ENCODE assay signal across 8 cellular contexts in the genomic region with DNA sequence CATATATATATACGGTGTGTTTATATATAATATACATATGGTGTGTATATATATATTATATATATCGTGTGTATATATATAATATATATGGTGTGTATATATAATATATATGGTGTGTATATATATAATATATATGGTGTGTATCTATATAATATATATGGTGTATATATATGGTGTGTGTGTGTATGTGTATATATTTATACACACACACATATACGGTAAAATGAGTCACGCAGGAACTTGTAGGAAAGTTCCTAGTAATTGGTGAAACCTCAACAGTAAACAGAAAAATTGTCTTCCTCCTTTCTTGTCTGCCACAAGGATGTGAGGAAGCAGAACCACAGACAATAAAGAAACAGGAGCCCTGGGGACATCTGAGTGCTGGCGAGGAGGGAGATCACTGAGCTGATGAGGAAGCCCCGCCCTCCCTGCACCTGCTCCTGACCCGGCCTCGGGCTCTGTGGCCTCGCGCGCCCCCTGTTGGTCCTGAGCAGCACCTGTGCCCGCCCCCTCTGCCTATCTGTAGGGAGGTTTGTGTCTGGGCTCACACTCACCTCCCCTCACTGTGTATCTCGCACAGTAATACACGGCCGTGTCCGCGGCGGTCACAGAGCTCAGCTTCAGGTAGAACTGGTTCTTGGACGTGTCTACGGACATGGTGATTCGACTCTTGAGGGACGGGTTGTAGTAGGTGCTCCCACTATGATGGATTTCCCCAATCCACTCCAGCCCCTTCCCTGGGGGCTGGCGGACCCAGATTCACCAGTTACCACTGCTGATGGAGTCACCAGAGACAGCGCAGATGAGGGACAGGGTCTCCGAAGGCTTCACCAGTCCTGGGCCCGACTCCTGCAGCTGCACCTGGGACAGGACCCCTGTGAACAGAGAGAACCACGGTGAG.
DNase-seq lines count a peak whose midpoint lies in the region; ATAC-seq and TF ChIP-seq lines count a peak whose summit lies in the region.

No MANE protein-coding gene starts in this region.

- in situ Hi-C loops in KBM-7 (cut with MboI; ENCODE audit: low pct_unique_long_range_greater_than_20kb, low sequenced_read_pairs): no loop called here

- ATAC-seq in GM18519 (IDR thresholded peaks at IDR 0.05; ENCODE audit: low FRiP score, unreplicated experiment): no peak

- DNase-seq in KBM-7: peak; percentile 83
- DNase-seq in T-helper 9 cell: peak; percentile 72
- DNase-seq in cerebellar cortex (ENCODE audit: low spot score): peak; percentile 1
- peak; percentile 69 for DNase-seq in stimulated activated CD8-positive, alpha-beta memory T cell treated with anti-CD3 and anti-CD28 coated beads, Interleukin-15, amount 100 ng/mL, for 24 hours (ENCODE audit: low read depth)
- no peak for DNase-seq in AG20443 (ENCODE audit: low spot score)
- DNase-seq in NCI-H128 (lab: John Stamatoyannopoulos, UW; ENCODE audit: unreplicated experiment): no peak

- no peak overlapping the region for H3K4me3 ChIP-seq in GM12875 (ENCODE audit: low read depth, low read length)

- peak; percentile 89 for TF ChIP-seq CTCF in GM12875 (IDR thresholded peaks at IDR 0.05; ENCODE audit: borderline replicate concordance, insufficient read depth, low read depth, low read length)

Comparison
In these comparisons a context has a peak if more than half of its experiments do, and no peak if none do; other contexts are left out.
1. DNase-seq: peak in KBM-7 (single experiment), T-helper 9 cell (single experiment), cerebellar cortex (single experiment) and stimulated activated CD8-positive, alpha-beta memory T cell treated with anti-CD3 and anti-CD28 coated beads, Interleukin-15, amount 100 ng/mL, for 24 hours (single experiment); none in AG20443 (single experiment) and NCI-H128 (single experiment).